Comparison of ENCODE assay signal across 20 cellular contexts in the genomic region with DNA sequence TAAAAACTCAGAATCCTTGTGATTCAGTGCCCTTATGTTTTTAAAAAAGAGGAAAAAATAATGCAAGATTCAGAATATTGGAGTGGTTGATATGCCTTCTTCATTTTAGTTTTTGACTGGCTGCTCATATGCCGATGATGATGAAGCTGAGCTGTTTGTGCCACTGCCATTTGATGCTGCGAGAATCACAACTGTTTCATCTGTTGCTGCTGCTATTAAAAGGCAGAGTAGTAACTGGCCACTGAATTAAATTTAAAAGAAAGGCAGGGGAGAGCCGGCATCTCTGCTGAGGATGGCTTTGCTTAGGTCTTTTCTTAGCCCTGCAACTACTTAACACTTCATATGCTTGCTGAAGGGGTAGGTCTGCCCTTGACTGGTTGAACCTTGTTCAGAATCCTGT. TPM values are rescaled to one million over a fixed set of nuclear protein-coding genes. Genes with fewer than 3 reads are reported as not detected.
DNase-seq lines count a peak whose midpoint lies in the region; ATAC-seq and TF ChIP-seq lines count a peak whose summit lies in the region.
"Had no signal": no experiment of that assay in that cellular context is flagged by ENCODE, and none has a peak within 500 bp of the region (broad histone marks: within the 10 kb centered on the region; RNA-seq: fewer than 3 reads in every experiment).

No MANE protein-coding gene starts in this region.

- H2BK20ac ChIP-seq in H9 (ENCODE audit: low read depth, low read length, poor library complexity, severe bottlenecking), result no peak overlapping the region

- H3K56ac ChIP-seq in H9 (ENCODE audit: insufficient read length, low read depth, low read length), result no peak overlapping the region

- no peak overlapping the region for H2BK120ac ChIP-seq in H9 (ENCODE audit: low read depth, low read length, poor library complexity, severe bottlenecking)

- no peak overlapping the region for H3K23ac ChIP-seq in H9 (ENCODE audit: insufficient read length, low read depth, low read length)

- no peak overlapping the region for H4K91ac ChIP-seq in H9 (ENCODE audit: insufficient read length, low read depth, low read length)

- no peak for DNase-seq in activated T-cell treated with anti-CD3 and anti-CD28 coated beads, Interleukin-2, amount 50 U/mL, for 24 hours
- DNase-seq in activated T-cell treated with anti-CD3 and anti-CD28 coated beads, Interleukin-2, amount 50 U/mL, for 72 hours, result no peak
- DNase-seq in H9 (no peak), gastrocnemius medialis (no peak), ascending aorta (ENCODE audit: low spot score in 2 of 2) (no peak), DMS53 (lab: John Stamatoyannopoulos, UW) (no peak)
- DNase-seq: Calu3; CD4-positive, alpha-beta memory T cell; EL; GOT3; NCI-H1092 treated with DMSO at 0.1 percent for 48 hours; NCI-H1694; NCI-H2081 treated with DMSO at 0.1 percent for 48 hours; NCI-H510A treated with DMSO at 0.1 percent for 48 hours; NCI-H82; RPMI8226 had no signal

- H3K9me3 Mint-ChIP-seq in activated T-cell treated with anti-CD3 and anti-CD28 coated beads, Interleukin-2, amount 50 U/mL, for 24 hours, result no peaks in the 10 kb centered on the region
- H3K9me3 Mint-ChIP-seq in activated T-cell treated with anti-CD3 and anti-CD28 coated beads, Interleukin-2, amount 50 U/mL, for 72 hours, result no peaks in the 10 kb centered on the region
- no peaks in the 10 kb centered on the region for H3K9me3 Mint-ChIP-seq in H9
- H3K9me3 Mint-ChIP-seq: CD4-positive, alpha-beta memory T cell had no signal

- H3K36me3 ChIP-seq in gastrocnemius medialis (no peaks in the 10 kb centered on the region), ascending aorta (no peaks in the 10 kb centered on the region)

- no peak overlapping the region for H2AFZ ChIP-seq in H9 (ENCODE audit: low read length)

- no peak for ATAC-seq in activated T-cell treated with anti-CD3 and anti-CD28 coated beads, Interleukin-2, amount 50 U/mL, for 72 hours (replicated peaks in 1 of 2)
- peak; percentile 37 to 53 for ATAC-seq in gastrocnemius medialis
- ATAC-seq in HG03521 (IDR thresholded peaks at IDR 0.05; ENCODE audit: unreplicated experiment), result no peak
- ATAC-seq: K562 had no signal

- H3K79me2 ChIP-seq in H9 (ENCODE audit: insufficient read depth, low read length), result peaks cover 3% of the 10 kb centered on the region

- no peak overlapping the region for H2BK15ac ChIP-seq in H9 (ENCODE audit: low read depth, low read length)

- no peaks in the 10 kb centered on the region for H4K20me1 ChIP-seq in H9 (ENCODE audit: control insufficient read depth, insufficient read depth, insufficient read length)

- no peak overlapping the region for H2BK5ac ChIP-seq in H9 (ENCODE audit: insufficient read length, low read length)

- H3K9ac ChIP-seq in H9 (ENCODE audit: extremely low read depth, insufficient read length, low read length), result no peak overlapping the region

- no peaks in the 10 kb centered on the region for H3K27me3 ChIP-seq in H9 (ENCODE audit: insufficient read depth, low read length)
- H3K27me3 ChIP-seq in layer of hippocampus (ENCODE audit: control insufficient read depth, insufficient read depth, low read length), result no peaks in the 10 kb centered on the region
- no peaks in the 10 kb centered on the region for H3K27me3 ChIP-seq in gastrocnemius medialis
- no peaks in the 10 kb centered on the region for H3K27me3 ChIP-seq in ascending aorta

- in situ Hi-C loops in gastrocnemius medialis (cut with MboI; ENCODE audit: low sequenced_read_pairs in 4 of 4), result no loop called here

- no peaks in the 10 kb centered on the region for H3K9me3 ChIP-seq in H9 (ENCODE audit: control insufficient read depth, low read depth, low read length)
- H3K9me3 ChIP-seq in gastrocnemius medialis, result no peaks in the 10 kb centered on the region
- no peaks in the 10 kb centered on the region for H3K9me3 ChIP-seq in ascending aorta

- no peaks in the 10 kb centered on the region for H3K23me2 ChIP-seq in H9 (ENCODE audit: insufficient read length, low read depth, low read length, poor library complexity, severe bottlenecking)

- H3K27ac ChIP-seq in H9 (ENCODE audit: insufficient read length, low read depth, low read length) (no peak overlapping the region), layer of hippocampus (ENCODE audit: low read depth, low read length) (peak overlapping the region; percentile 31), gastrocnemius medialis (peak overlapping the region; percentile 4 to 88 (median 69)), ascending aorta (no peak overlapping the region)
- H3K27ac ChIP-seq: 22Rv1 had no signal

- no peak overlapping the region for H4K5ac ChIP-seq in H9 (ENCODE audit: insufficient read length, low read depth, low read length)

- TF ChIP-seq CTCF in H9 (conservative IDR thresholded peaks at IDR 0.05) (no peak), gastrocnemius medialis (IDR thresholded peaks at IDR 0.05 in 4 of 5, conservative IDR thresholded peaks at IDR 0.05 in 1 of 5) (no peak), ascending aorta (IDR thresholded peaks at IDR 0.05) (no peak)

- H2AK5ac ChIP-seq in H9 (ENCODE audit: insufficient read length, low read length), result no peak overlapping the region

- H3K36me3 Mint-ChIP-seq in activated T-cell treated with anti-CD3 and anti-CD28 coated beads, Interleukin-2, amount 50 U/mL, for 24 hours (ENCODE audit: low read depth), result peaks cover 3% of the 10 kb centered on the region
- peaks cover 0 to 2% of the 10 kb centered on the region in 2 donors for H3K36me3 Mint-ChIP-seq in activated T-cell treated with anti-CD3 and anti-CD28 coated beads, Interleukin-2, amount 50 U/mL, for 72 hours (ENCODE audit: insufficient read depth in 2 of 2)
- H3K36me3 Mint-ChIP-seq in H9 (ENCODE audit: insufficient read depth in 1 of 3, low read depth in 3 of 3), result peaks cover 0 to 3% (median 0%) of the 10 kb centered on the region in 3 experiments; a peak in 2 of 7 replicates

- TF ChIP-seq POLR2A in gastrocnemius medialis (IDR thresholded peaks at IDR 0.05), result no peak

- no peak overlapping the region for H2BK12ac ChIP-seq in H9 (ENCODE audit: insufficient read length, low read depth, low read length)

- peaks cover 63% of the 10 kb centered on the region for H3K4me1 Mint-ChIP-seq in activated T-cell treated with anti-CD3 and anti-CD28 coated beads, Interleukin-2, amount 50 U/mL, for 24 hours (ENCODE audit: low read depth)
- peaks cover 43% of the 10 kb centered on the region for H3K4me1 Mint-ChIP-seq in activated T-cell treated with anti-CD3 and anti-CD28 coated beads, Interleukin-2, amount 50 U/mL, for 72 hours (ENCODE audit: low read depth)
- peaks cover 22 to 33% of the 10 kb centered on the region in 2 experiments for H3K4me1 Mint-ChIP-seq in H9

- no peak overlapping the region for H3K18ac ChIP-seq in H9 (ENCODE audit: insufficient read length, low read depth, low read length)

- no peak overlapping the region for H3K4me3 ChIP-seq in gastrocnemius medialis
- no peak overlapping the region for H3K4me3 ChIP-seq in ascending aorta
- H3K4me3 ChIP-seq: K562 had no signal

- 0 out of 2 replicates have a peak overlapping the region, but pooled peaks have one; percentile 43 for H3K14ac ChIP-seq in H9 (ENCODE audit: insufficient read depth, low read length)

- no peak overlapping the region for H3K4ac ChIP-seq in H9 (ENCODE audit: low read depth, low read length)

- peaks cover 10% of the 10 kb centered on the region for H3K4me1 ChIP-seq in H9 (ENCODE audit: insufficient read depth, low read length)
- peaks cover 34 to 60% of the 10 kb centered on the region in 2 donors for H3K4me1 ChIP-seq in gastrocnemius medialis
- H3K4me1 ChIP-seq in ascending aorta, result peaks cover 0 to 25% of the 10 kb centered on the region in 2 donors

- H4K8ac ChIP-seq in H9 (replicated peaks; ENCODE audit: insufficient read length, low read depth, low read length), result no peak overlapping the region

- H3K27ac Mint-ChIP-seq in activated T-cell treated with anti-CD3 and anti-CD28 coated beads, Interleukin-2, amount 50 U/mL, for 24 hours, result peak overlapping the region; percentile 2
- no peak overlapping the region for H3K27ac Mint-ChIP-seq in activated T-cell treated with anti-CD3 and anti-CD28 coated beads, Interleukin-2, amount 50 U/mL, for 72 hours
- H3K27ac Mint-ChIP-seq in H9, result no peak overlapping the region; a peak in 1 of 7 replicates
- H3K27ac Mint-ChIP-seq: CD4-positive, alpha-beta memory T cell had no signal

- H3K4me3 Mint-ChIP-seq in activated T-cell treated with anti-CD3 and anti-CD28 coated beads, Interleukin-2, amount 50 U/mL, for 24 hours, result no peak overlapping the region
- H3K4me3 Mint-ChIP-seq in activated T-cell treated with anti-CD3 and anti-CD28 coated beads, Interleukin-2, amount 50 U/mL, for 72 hours, result no peak overlapping the region
- no peak overlapping the region for H3K4me3 Mint-ChIP-seq in H9
- H3K4me3 Mint-ChIP-seq: CD4-positive, alpha-beta memory T cell had no signal

- H3T11ph ChIP-seq in H9 (ENCODE audit: low read length), result no peak overlapping the region

- H3K4me2 ChIP-seq in H9 (ENCODE audit: insufficient read depth, insufficient read length, low read length), result no peak overlapping the region

- peaks cover 2% of the 10 kb centered on the region for H3K79me1 ChIP-seq in H9 (ENCODE audit: insufficient read depth, low read depth, low read length, poor library complexity, severe bottlenecking)

- intact Hi-C loops in gastrocnemius medialis (cut with DNase I; ENCODE audit: low total_unique reads) (no loop called here), ascending aorta (cut with DNase I) (no loop called here)

- no peaks in the 10 kb centered on the region for H3K27me3 Mint-ChIP-seq in activated T-cell treated with anti-CD3 and anti-CD28 coated beads, Interleukin-2, amount 50 U/mL, for 24 hours
- H3K27me3 Mint-ChIP-seq in activated T-cell treated with anti-CD3 and anti-CD28 coated beads, Interleukin-2, amount 50 U/mL, for 72 hours (ENCODE audit: low read depth), result no peaks in the 10 kb centered on the region
- no peaks in the 10 kb centered on the region for H3K27me3 Mint-ChIP-seq in H9 (ENCODE audit: low read depth)
- H3K27me3 Mint-ChIP-seq: CD4-positive, alpha-beta memory T cell had no signal

- no CpG with 5 or more reads among the region's 3 CpGs for WGBS in H9 (ENCODE audit: extremely low coverage, insufficient read length, low lambda C conversion rate)

RNA-seq across cellular contexts. Expression of gene CDS2, which starts 33.1 kb away (rescaled TPM):
- total RNA-seq in activated T-cell treated with anti-CD3 and anti-CD28 coated beads, Interleukin-2, amount 50 U/mL, for 72 hours, result 10 to 100 TPM; 62.0 to 67.2 TPM
- total RNA-seq in H9 (2021), result 60.3 and 63.2 TPM in 2 replicates
- total RNA-seq in gastrocnemius medialis, result 10 to 100 TPM in 3 of 4 donors, 1 to 10 TPM in 1; 9.0 to 18.5 (median 14.5) TPM
- 41.4 TPM for total RNA-seq in ascending aorta

RNA-seq across cellular contexts. Expression of gene PCNA, which starts 40.2 kb away (rescaled TPM):
- 100 to 1,000 TPM; 383 to 474 TPM for total RNA-seq in activated T-cell treated with anti-CD3 and anti-CD28 coated beads, Interleukin-2, amount 50 U/mL, for 72 hours
- 274 and 284 TPM in 2 replicates for total RNA-seq in H9 (2021)
- total RNA-seq in gastrocnemius medialis, result 10 to 100 TPM; 19.1 to 40.0 (median 25.4) TPM
- total RNA-seq in ascending aorta, result 52.5 TPM

RNA-seq across cellular contexts. Expression of gene TMEM230, which starts 47.1 kb away (rescaled TPM):
- 10 to 100 TPM; 70.9 to 71.9 TPM for total RNA-seq in activated T-cell treated with anti-CD3 and anti-CD28 coated beads, Interleukin-2, amount 50 U/mL, for 72 hours
- total RNA-seq in H9 (2021), result 62.3 and 64.3 TPM in 2 replicates
- total RNA-seq in gastrocnemius medialis, result 10 to 100 TPM; 59.6 to 87.5 (median 76.3) TPM
- total RNA-seq in ascending aorta, result 114 TPM

Comparison
In these comparisons a context has a peak if more than half of its experiments do, and no peak if none do; other contexts are left out.
1. ATAC-seq: peak in gastrocnemius medialis (2 of 2); none in activated T-cell treated with anti-CD3 and anti-CD28 coated beads, Interleukin-2, amount 50 U/mL, for 72 hours (0 of 2) and HG03521 (single experiment).
2. H3K27ac ChIP-seq: peak in layer of hippocampus (single experiment) and gastrocnemius medialis (4 of 4); none in H9 (single experiment) and ascending aorta (0 of 2).